Comparison of ENCODE assay signal across 9 cellular contexts in genomic region chr5:149303210-149303609, GRCh38. TPM values are rescaled to one million over a fixed set of nuclear protein-coding genes. Genes with fewer than 3 reads are reported as not detected.
"Had no signal": no experiment of that assay in that cellular context is flagged by ENCODE, and none has a peak within 500 bp of the region (broad histone marks: within the 10 kb centered on the region; RNA-seq: fewer than 3 reads in every experiment).

No MANE protein-coding gene starts in this region.

- H3K36me3 Mint-ChIP-seq: IgD-negative memory B cell had no signal

- H2AFZ ChIP-seq: GM23338 had no signal

- H3K4me3 ChIP-seq: GM23338 had no signal

- H3K4me3 Mint-ChIP-seq: GM23338, H9, HFFc6, IgD-negative memory B cell had no signal

- H3K27ac Mint-ChIP-seq: GM23338, H9, IgD-negative memory B cell had no signal

- H3K4me1 Mint-ChIP-seq: GM23338, H9, IgD-negative memory B cell had no signal

- H3K4me2 ChIP-seq: GM23338, KMS-11 had no signal

- FAIRE-seq: H1, H54, HTR-8/SVneo had no signal

- ATAC-seq: GM23338, HCT116 had no signal

- H3K27ac ChIP-seq: KMS-11 had no signal

- H3K9ac ChIP-seq: KMS-11 had no signal

- DNase-seq: H9, HFFc6 had no signal

- H3K9me3 Mint-ChIP-seq: GM23338, H9, HFFc6, IgD-negative memory B cell had no signal

RNA-seq across cellular contexts. Expression of gene AFAP1L1, which starts 31.6 kb away (rescaled TPM):
- polyA plus RNA-seq: IgD-negative memory B cell had no signal
